In the genomic region with DNA sequence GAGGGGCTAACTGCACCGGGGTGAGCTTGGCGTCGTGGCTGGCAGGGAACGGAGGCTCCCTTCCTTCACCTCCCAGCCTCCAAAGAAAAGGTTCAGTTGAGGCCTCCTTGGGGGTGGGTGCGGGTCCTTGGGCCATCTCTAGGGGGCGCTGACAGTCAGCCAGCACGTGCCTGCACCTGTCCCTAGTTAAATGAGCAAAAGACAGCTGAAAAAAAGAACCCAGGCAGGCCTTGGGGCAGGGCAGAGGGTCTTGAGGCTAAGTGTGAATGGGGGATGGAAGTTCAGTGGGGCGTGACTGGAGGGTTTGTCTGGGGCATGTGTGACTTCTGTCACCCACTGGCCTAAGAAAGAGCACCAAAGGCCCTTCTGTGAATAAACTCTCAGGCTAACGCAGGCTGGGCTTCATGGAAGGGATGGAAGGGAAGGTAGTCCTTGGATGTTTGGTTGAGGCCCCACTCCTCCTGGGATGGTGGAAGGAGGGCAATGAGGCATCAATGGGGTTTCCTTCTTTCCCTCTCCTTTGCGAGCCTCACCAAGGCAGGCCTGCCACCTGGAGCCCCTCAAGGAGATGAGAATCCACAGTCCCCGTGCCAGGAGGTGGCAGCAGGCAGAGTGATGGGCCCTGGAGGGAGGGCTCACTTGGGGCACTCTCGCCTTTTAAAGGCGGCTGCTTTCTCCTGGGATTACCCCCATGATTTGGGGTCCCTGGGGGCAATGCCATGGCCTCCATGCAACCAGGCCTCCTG, we compare ENCODE assay signal across 1 cellular context.
A peak's percentile ranks its signal among the peaks of the same experiment; 100 is the strongest.
TF ChIP-seq lines count a peak whose summit lies in the region.

No MANE protein-coding gene starts in this region.

TF ChIP-seq in K562, 482 proteins besides CTCF, POLR2A, EP300 and RAD21 (continued from another document and continues in another):
- TF ChIP-seq, protein P1, sequence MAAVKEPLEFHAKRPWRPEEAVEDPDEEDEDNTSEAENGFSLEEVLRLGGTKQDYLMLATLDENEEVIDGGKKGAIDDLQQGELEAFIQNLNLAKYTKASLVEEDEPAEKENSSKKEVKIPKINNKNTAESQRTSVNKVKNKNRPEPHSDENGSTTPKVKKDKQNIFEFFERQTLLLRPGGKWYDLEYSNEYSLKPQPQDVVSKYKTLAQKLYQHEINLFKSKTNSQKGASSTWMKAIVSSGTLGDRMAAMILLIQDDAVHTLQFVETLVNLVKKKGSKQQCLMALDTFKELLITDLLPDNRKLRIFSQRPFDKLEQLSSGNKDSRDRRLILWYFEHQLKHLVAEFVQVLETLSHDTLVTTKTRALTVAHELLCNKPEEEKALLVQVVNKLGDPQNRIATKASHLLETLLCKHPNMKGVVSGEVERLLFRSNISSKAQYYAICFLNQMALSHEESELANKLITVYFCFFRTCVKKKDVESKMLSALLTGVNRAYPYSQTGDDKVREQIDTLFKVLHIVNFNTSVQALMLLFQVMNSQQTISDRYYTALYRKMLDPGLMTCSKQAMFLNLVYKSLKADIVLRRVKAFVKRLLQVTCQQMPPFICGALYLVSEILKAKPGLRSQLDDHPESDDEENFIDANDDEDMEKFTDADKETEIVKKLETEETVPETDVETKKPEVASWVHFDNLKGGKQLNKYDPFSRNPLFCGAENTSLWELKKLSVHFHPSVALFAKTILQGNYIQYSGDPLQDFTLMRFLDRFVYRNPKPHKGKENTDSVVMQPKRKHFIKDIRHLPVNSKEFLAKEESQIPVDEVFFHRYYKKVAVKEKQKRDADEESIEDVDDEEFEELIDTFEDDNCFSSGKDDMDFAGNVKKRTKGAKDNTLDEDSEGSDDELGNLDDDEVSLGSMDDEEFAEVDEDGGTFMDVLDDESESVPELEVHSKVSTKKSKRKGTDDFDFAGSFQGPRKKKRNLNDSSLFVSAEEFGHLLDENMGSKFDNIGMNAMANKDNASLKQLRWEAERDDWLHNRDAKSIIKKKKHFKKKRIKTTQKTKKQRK (IDR thresholded peaks at IDR 0.05; ENCODE audit: borderline replicate concordance, low read depth, low read length): no peak
- TF ChIP-seq, protein P2, sequence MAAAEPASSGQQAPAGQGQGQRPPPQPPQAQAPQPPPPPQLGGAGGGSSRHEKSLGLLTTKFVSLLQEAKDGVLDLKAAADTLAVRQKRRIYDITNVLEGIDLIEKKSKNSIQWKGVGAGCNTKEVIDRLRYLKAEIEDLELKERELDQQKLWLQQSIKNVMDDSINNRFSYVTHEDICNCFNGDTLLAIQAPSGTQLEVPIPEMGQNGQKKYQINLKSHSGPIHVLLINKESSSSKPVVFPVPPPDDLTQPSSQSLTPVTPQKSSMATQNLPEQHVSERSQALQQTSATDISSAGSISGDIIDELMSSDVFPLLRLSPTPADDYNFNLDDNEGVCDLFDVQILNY (CRISPR knock-in tag; IDR thresholded peaks at IDR 0.05): no peak
- TF ChIP-seq SREBF2 (CRISPR knock-in tag; IDR thresholded peaks at IDR 0.05): no peak
- peak in 1 of 2 experiments; percentile 48; a peak in 1 of 4 replicates for TF ChIP-seq FOXK2 (conservative IDR thresholded peaks at IDR 0.05 in 1 of 2, IDR thresholded peaks at IDR 0.05 in 1 of 2; ENCODE audit: low read depth in 2 of 2)
- TF ChIP-seq, protein P3, sequence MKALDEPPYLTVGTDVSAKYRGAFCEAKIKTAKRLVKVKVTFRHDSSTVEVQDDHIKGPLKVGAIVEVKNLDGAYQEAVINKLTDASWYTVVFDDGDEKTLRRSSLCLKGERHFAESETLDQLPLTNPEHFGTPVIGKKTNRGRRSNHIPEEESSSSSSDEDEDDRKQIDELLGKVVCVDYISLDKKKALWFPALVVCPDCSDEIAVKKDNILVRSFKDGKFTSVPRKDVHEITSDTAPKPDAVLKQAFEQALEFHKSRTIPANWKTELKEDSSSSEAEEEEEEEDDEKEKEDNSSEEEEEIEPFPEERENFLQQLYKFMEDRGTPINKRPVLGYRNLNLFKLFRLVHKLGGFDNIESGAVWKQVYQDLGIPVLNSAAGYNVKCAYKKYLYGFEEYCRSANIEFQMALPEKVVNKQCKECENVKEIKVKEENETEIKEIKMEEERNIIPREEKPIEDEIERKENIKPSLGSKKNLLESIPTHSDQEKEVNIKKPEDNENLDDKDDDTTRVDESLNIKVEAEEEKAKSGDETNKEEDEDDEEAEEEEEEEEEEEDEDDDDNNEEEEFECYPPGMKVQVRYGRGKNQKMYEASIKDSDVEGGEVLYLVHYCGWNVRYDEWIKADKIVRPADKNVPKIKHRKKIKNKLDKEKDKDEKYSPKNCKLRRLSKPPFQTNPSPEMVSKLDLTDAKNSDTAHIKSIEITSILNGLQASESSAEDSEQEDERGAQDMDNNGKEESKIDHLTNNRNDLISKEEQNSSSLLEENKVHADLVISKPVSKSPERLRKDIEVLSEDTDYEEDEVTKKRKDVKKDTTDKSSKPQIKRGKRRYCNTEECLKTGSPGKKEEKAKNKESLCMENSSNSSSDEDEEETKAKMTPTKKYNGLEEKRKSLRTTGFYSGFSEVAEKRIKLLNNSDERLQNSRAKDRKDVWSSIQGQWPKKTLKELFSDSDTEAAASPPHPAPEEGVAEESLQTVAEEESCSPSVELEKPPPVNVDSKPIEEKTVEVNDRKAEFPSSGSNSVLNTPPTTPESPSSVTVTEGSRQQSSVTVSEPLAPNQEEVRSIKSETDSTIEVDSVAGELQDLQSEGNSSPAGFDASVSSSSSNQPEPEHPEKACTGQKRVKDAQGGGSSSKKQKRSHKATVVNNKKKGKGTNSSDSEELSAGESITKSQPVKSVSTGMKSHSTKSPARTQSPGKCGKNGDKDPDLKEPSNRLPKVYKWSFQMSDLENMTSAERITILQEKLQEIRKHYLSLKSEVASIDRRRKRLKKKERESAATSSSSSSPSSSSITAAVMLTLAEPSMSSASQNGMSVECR (CRISPR knock-in tag; IDR thresholded peaks at IDR 0.05): no peak
- TF ChIP-seq HDAC3 (IDR thresholded peaks at IDR 0.05; ENCODE audit: borderline replicate concordance, partially characterized antibody): no peak
- TF ChIP-seq PTRF (tag; IDR thresholded peaks at IDR 0.05): no peak
- no peak for TF ChIP-seq ZNF76 (CRISPR knock-in tag; IDR thresholded peaks at IDR 0.05; ENCODE audit: borderline replicate concordance)
- no peak for TF ChIP-seq SIX5 (IDR thresholded peaks at IDR 0.05; ENCODE audit: borderline replicate concordance in 1 of 2, insufficient read depth in 1 of 2, low read depth in 1 of 2, low read length in 2 of 2)
- TF ChIP-seq POLR3G (IDR thresholded peaks at IDR 0.05; ENCODE audit: extremely low read depth, insufficient read length, insufficient replicate concordance): no peak
- no peak for TF ChIP-seq DNMT1 (IDR thresholded peaks at IDR 0.05)
- no peak for TF ChIP-seq HIVEP1 (CRISPR knock-in tag; IDR thresholded peaks at IDR 0.05)
- no peak for TF ChIP-seq TCF7 (IDR thresholded peaks at IDR 0.05; ENCODE audit: borderline replicate concordance)
- no peak for TF ChIP-seq PHF8 (IDR thresholded peaks at IDR 0.05; ENCODE audit: borderline replicate concordance, low read length)
- TF ChIP-seq, protein P4, sequence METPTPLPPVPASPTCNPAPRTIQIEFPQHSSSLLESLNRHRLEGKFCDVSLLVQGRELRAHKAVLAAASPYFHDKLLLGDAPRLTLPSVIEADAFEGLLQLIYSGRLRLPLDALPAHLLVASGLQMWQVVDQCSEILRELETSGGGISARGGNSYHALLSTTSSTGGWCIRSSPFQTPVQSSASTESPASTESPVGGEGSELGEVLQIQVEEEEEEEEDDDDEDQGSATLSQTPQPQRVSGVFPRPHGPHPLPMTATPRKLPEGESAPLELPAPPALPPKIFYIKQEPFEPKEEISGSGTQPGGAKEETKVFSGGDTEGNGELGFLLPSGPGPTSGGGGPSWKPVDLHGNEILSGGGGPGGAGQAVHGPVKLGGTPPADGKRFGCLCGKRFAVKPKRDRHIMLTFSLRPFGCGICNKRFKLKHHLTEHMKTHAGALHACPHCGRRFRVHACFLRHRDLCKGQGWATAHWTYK (CRISPR knock-in tag; IDR thresholded peaks at IDR 0.05): 0 out of 2 replicates have a peak, but pooled peaks have one; percentile 18
- TF ChIP-seq SETDB1 (IDR thresholded peaks at IDR 0.05; ENCODE audit: low read length): no peak
- TF ChIP-seq DACH1 (IDR thresholded peaks at IDR 0.05; ENCODE audit: partially characterized antibody): no peak
- TF ChIP-seq, protein P5, sequence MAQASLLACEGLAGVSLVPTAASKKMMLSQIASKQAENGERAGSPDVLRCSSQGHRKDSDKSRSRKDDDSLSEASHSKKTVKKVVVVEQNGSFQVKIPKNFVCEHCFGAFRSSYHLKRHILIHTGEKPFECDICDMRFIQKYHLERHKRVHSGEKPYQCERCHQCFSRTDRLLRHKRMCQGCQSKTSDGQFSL (CRISPR knock-in tag; IDR thresholded peaks at IDR 0.05): no peak
- TF ChIP-seq, protein P5 (tag; IDR thresholded peaks at IDR 0.05): peak in 1 of 2 experiments; percentile 49; a peak in 1 of 4 replicates
- no peak for TF ChIP-seq ZNF324 (CRISPR knock-in tag; IDR thresholded peaks at IDR 0.05)
- TF ChIP-seq PHB2 (IDR thresholded peaks at IDR 0.05; ENCODE audit: low read depth): no peak
- peak in 1 of 2 experiments; percentile 66; a peak in 1 of 4 replicates for TF ChIP-seq ARNT (IDR thresholded peaks at IDR 0.05)
- no peak for TF ChIP-seq ZNF121 (CRISPR knock-in tag; conservative IDR thresholded peaks at IDR 0.05)
- no peak for TF ChIP-seq ASH1L (IDR thresholded peaks at IDR 0.05; ENCODE audit: borderline replicate concordance, low read depth, partially characterized antibody)
- no peak for TF ChIP-seq ZNF316 (IDR thresholded peaks at IDR 0.05)
- 0 out of 2 replicates have a peak, but pooled peaks have one; percentile 29 for TF ChIP-seq MTA3 (IDR thresholded peaks at IDR 0.05; ENCODE audit: borderline replicate concordance)
- 0 out of 2 replicates have a peak, but pooled peaks have one; percentile 36 for TF ChIP-seq NR1H2 (CRISPR knock-in tag; IDR thresholded peaks at IDR 0.05)
- TF ChIP-seq IFI16 (CRISPR knock-in tag; IDR thresholded peaks at IDR 0.05): 0 out of 2 replicates have a peak, but pooled peaks have one; percentile 56
- peak; percentile 40; the same call in 1 of the 2 replicates for TF ChIP-seq SMAD4 (CRISPR knock-in tag; conservative IDR thresholded peaks at IDR 0.05)
- TF ChIP-seq NRF1 (conservative IDR thresholded peaks at IDR 0.05 in 1 of 2, IDR thresholded peaks at IDR 0.05 in 1 of 2): no peak
- TF ChIP-seq ETV5 (CRISPR knock-in tag; IDR thresholded peaks at IDR 0.05; ENCODE audit: low read depth): no peak
- TF ChIP-seq NFYB (IDR thresholded peaks at IDR 0.05; ENCODE audit: extremely low read depth, insufficient read length): no peak
- TF ChIP-seq, protein P6, sequence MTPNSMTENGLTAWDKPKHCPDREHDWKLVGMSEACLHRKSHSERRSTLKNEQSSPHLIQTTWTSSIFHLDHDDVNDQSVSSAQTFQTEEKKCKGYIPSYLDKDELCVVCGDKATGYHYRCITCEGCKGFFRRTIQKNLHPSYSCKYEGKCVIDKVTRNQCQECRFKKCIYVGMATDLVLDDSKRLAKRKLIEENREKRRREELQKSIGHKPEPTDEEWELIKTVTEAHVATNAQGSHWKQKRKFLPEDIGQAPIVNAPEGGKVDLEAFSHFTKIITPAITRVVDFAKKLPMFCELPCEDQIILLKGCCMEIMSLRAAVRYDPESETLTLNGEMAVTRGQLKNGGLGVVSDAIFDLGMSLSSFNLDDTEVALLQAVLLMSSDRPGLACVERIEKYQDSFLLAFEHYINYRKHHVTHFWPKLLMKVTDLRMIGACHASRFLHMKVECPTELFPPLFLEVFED (CRISPR knock-in tag; conservative IDR thresholded peaks at IDR 0.05): no peak
- TF ChIP-seq, protein P7, sequence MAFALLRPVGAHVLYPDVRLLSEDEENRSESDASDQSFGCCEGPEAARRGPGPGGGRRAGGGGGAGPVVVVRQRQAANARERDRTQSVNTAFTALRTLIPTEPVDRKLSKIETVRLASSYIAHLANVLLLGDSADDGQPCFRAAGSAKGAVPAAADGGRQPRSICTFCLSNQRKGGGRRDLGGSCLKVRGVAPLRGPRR (CRISPR knock-in tag; IDR thresholded peaks at IDR 0.05): no peak
- peak; percentile 41; the same call in 1 of the 2 replicates for TF ChIP-seq LEF1 (IDR thresholded peaks at IDR 0.05)
- TF ChIP-seq ZNF274 (IDR thresholded peaks at IDR 0.05; ENCODE audit: borderline replicate concordance, low read depth, low read length): no peak
- TF ChIP-seq GATA2 (CRISPR knock-in tag; IDR thresholded peaks at IDR 0.05): no peak
- peak; percentile 41; the same call in 1 of the 2 replicates for TF ChIP-seq SMC3 (conservative IDR thresholded peaks at IDR 0.05; ENCODE audit: insufficient read depth, low read depth, low read length)
- no peak for TF ChIP-seq STAT5B (CRISPR knock-in tag; IDR thresholded peaks at IDR 0.05)
- peak; percentile 55 for TF ChIP-seq ZFX (CRISPR knock-in tag; IDR thresholded peaks at IDR 0.05)
- no peak for TF ChIP-seq SMAD3 (CRISPR knock-in tag; conservative IDR thresholded peaks at IDR 0.05)
- no peak for TF ChIP-seq ELF4 (CRISPR knock-in tag; IDR thresholded peaks at IDR 0.05)
- TF ChIP-seq HNRNPLL (IDR thresholded peaks at IDR 0.05; ENCODE audit: low read depth, low read length, poor library complexity, severe bottlenecking): no peak
- TF ChIP-seq, protein P8, sequence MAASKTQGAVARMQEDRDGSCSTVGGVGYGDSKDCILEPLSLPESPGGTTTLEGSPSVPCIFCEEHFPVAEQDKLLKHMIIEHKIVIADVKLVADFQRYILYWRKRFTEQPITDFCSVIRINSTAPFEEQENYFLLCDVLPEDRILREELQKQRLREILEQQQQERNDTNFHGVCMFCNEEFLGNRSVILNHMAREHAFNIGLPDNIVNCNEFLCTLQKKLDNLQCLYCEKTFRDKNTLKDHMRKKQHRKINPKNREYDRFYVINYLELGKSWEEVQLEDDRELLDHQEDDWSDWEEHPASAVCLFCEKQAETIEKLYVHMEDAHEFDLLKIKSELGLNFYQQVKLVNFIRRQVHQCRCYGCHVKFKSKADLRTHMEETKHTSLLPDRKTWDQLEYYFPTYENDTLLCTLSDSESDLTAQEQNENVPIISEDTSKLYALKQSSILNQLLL (CRISPR knock-in tag; IDR thresholded peaks at IDR 0.05; ENCODE audit: borderline replicate concordance): no peak
- no peak for TF ChIP-seq POU5F1 (IDR thresholded peaks at IDR 0.05; ENCODE audit: borderline replicate concordance, low read depth, low read length, partially characterized antibody)
- TF ChIP-seq BCOR (IDR thresholded peaks at IDR 0.05): peak; percentile 40; the same call in 1 of the 2 replicates
- no peak for TF ChIP-seq POLR2AphosphoS2 (IDR thresholded peaks at IDR 0.05; ENCODE audit: low read length)
- TF ChIP-seq, protein P9, sequence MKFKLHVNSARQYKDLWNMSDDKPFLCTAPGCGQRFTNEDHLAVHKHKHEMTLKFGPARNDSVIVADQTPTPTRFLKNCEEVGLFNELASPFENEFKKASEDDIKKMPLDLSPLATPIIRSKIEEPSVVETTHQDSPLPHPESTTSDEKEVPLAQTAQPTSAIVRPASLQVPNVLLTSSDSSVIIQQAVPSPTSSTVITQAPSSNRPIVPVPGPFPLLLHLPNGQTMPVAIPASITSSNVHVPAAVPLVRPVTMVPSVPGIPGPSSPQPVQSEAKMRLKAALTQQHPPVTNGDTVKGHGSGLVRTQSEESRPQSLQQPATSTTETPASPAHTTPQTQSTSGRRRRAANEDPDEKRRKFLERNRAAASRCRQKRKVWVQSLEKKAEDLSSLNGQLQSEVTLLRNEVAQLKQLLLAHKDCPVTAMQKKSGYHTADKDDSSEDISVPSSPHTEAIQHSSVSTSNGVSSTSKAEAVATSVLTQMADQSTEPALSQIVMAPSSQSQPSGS (CRISPR knock-in tag; IDR thresholded peaks at IDR 0.05): no peak
- no peak for TF ChIP-seq CBFB (CRISPR knock-in tag; IDR thresholded peaks at IDR 0.05)
- no peak for TF ChIP-seq JUNB (CRISPR knock-in tag; conservative IDR thresholded peaks at IDR 0.05)
- 0 out of 2 replicates have a peak, but pooled peaks have one; percentile 16 for TF ChIP-seq MEF2D (tag; conservative IDR thresholded peaks at IDR 0.05; ENCODE audit: low read depth)
- TF ChIP-seq HDAC1 (IDR thresholded peaks at IDR 0.05): peak in 1 of 2 experiments; percentile 61; a peak in 2 of 4 replicates
